15 cellular contexts compared by ENCODE assay signal in genomic region chr5:140827704-140828401, GRCh38. TPM values are rescaled to one million over a fixed set of nuclear protein-coding genes. Genes with fewer than 3 reads are reported as not detected.
DNase-seq lines count a peak whose midpoint lies in the region; ATAC-seq, FAIRE-seq and TF ChIP-seq lines count a peak whose summit lies in the region.
"Had no signal": no experiment of that assay in that cellular context is flagged by ENCODE, and none has a peak within 500 bp of the region (broad histone marks: within the 10 kb centered on the region; RNA-seq: fewer than 3 reads in every experiment).

Gene PCDHA6 (plus strand): TSS chr5:140827960. CDS start chr5:140828092, 132 bp downstream.

- no TSS peak for BruUV-seq in K562 (replicated peaks; lab: Mats Ljungman, UMichigan)

- peaks cover 17% of the 10 kb centered on the region for H3K9me3 Mint-ChIP-seq in activated CD4-positive, alpha-beta memory T cell treated with anti-CD3 and anti-CD28 coated beads, Interleukin-2, amount 10 ng/mL, durations not matched to agents 7 days and 5 days

- no peak for TF ChIP-seq RAD21 in K562 (CRISPR knock-in tag; conservative IDR thresholded peaks at IDR 0.05 in 1 of 2, IDR thresholded peaks at IDR 0.05 in 1 of 2)

- H3K27ac Mint-ChIP-seq in activated CD4-positive, alpha-beta memory T cell treated with anti-CD3 and anti-CD28 coated beads, Interleukin-2, amount 10 ng/mL, durations not matched to agents 7 days and 5 days, result no peak within 1 kb of the TSS
- H3K27ac Mint-ChIP-seq: activated CD4-positive, alpha-beta T cell treated with anti-CD3 and anti-CD28 coated beads, Interleukin-2, amount 10 ng/mL, durations not matched to agents 24 days and 14 days; memory B cell had no signal

- TF ChIP-seq CTCF in LNCAP (IDR thresholded peaks at IDR 0.05) (peak; percentile 21; the same call in 1 of the 2 replicates), K562 (IDR thresholded peaks at IDR 0.05 in 2 of 3, conservative IDR thresholded peaks at IDR 0.05 in 1 of 3; ENCODE audit: insufficient read depth in 2 of 3, low read depth in 1 of 3, low read length in 3 of 3) (peak; percentile 13 to 28 (median 19); a peak in 2 of 6 replicates), GM20000 (IDR thresholded peaks at IDR 0.05; ENCODE audit: extremely low read depth, missing control alignments) (no peak)

- H3K27me3 ChIP-seq in K562 (ENCODE audit: control insufficient read depth in 2 of 2, insufficient read depth in 2 of 2, low read length in 2 of 2) (no peaks in the 10 kb centered on the region), subcutaneous abdominal adipose tissue (ENCODE audit: control insufficient read depth in 5 of 5, insufficient read depth in 4 of 5, low read length in 5 of 5) (peaks cover 0 to 19% (median 3%) of the 10 kb centered on the region in 5 donors)

- POLR2A ChIA-PET in K562 (lab: Yijun Ruan, JAX), result no interaction called here
- POLR2A ChIA-PET in activated CD4-positive, alpha-beta memory T cell treated with anti-CD3 and anti-CD28 coated beads, Interleukin-2, amount 10 ng/mL, durations not matched to agents 7 days and 5 days (lab: Charles Lee), result no interaction called here

- no peaks in the 10 kb centered on the region for H3K79me2 ChIP-seq in K562 (ENCODE audit: control insufficient read depth, insufficient read depth, low read length)

- H3K36me3 ChIP-seq in K562 (ENCODE audit: control insufficient read depth, insufficient read depth, low read length) (no peaks in the 10 kb centered on the region), subcutaneous abdominal adipose tissue (ENCODE audit: control insufficient read depth in 5 of 5, insufficient read depth in 5 of 5, low read length in 5 of 5) (no peaks in the 10 kb centered on the region)

- no peaks in the 10 kb centered on the region for H3K9me1 ChIP-seq in K562 (ENCODE audit: control insufficient read depth, insufficient read depth, low read length)

- H3K4me3 ChIP-seq in K562, result no peak within 1 kb of the TSS
- peak within 1 kb of the TSS; percentile 46 for H3K4me3 ChIP-seq in iPS-11a (ENCODE audit: low read depth, low read length)
- peak within 1 kb of the TSS in 4 of 5 donors; percentile 5 to 48 (median 39) for H3K4me3 ChIP-seq in subcutaneous abdominal adipose tissue (ENCODE audit: low read depth in 1 of 5, low read length in 5 of 5)
- H3K4me3 ChIP-seq: GM12878 had no signal

- no peaks in the 10 kb centered on the region for H4K20me1 ChIP-seq in K562 (replicated peaks; ENCODE audit: control insufficient read depth, insufficient read depth, low read length)

- TF ChIP-seq POLR2A in K562 (conservative IDR thresholded peaks at IDR 0.05), result no peak

- 7% methylated on average over 28 of the region's 34 CpGs for WGBS in K562 (ENCODE audit: insufficient coverage, low coverage, missing lambda C conversion rate)

- H3K27ac ChIP-seq in K562 (ENCODE audit: extremely low read depth, low read depth, low read length) (no peak within 1 kb of the TSS), subcutaneous abdominal adipose tissue (ENCODE audit: low read depth, low read length) (no peak within 1 kb of the TSS)

- no peak for TF ChIP-seq EP300 in K562 (IDR thresholded peaks at IDR 0.05; ENCODE audit: low read length)

- H2AFZ ChIP-seq in K562 (ENCODE audit: low read depth, low read length), result no peak within 1 kb of the TSS

- no peaks in the 10 kb centered on the region for H3K4me1 Mint-ChIP-seq in activated CD4-positive, alpha-beta memory T cell treated with anti-CD3 and anti-CD28 coated beads, Interleukin-2, amount 10 ng/mL, durations not matched to agents 7 days and 5 days
- H3K4me1 Mint-ChIP-seq: activated CD4-positive, alpha-beta T cell treated with anti-CD3 and anti-CD28 coated beads, Interleukin-2, amount 10 ng/mL, durations not matched to agents 24 days and 14 days; memory B cell had no signal

- intact Hi-C loops in K562 (cut with micrococcal nuclease), result loop anchor here (5.0 kb wide), 1 partner anchor 214 kb away; no protein-coding TSS in a partner anchor

- H3K36me3 Mint-ChIP-seq in activated CD4-positive, alpha-beta memory T cell treated with anti-CD3 and anti-CD28 coated beads, Interleukin-2, amount 10 ng/mL, durations not matched to agents 7 days and 5 days (ENCODE audit: low read depth), result peaks cover 8% of the 10 kb centered on the region
- H3K36me3 Mint-ChIP-seq: memory B cell had no signal

- no peak for FAIRE-seq in K562 (lab: Jason Lieb, UNC)
- FAIRE-seq: GM12878 had no signal

- in situ Hi-C loops in K562 (cut with MboI), result no loop called here

- no peak within 1 kb of the TSS for H3K4me2 ChIP-seq in K562 (ENCODE audit: insufficient read depth, low read length)

- DNase-seq in K562 (ENCODE audit: extremely low read depth in 1 of 4, low spot score in 3 of 4) (peak in 1 of 4 experiments; percentile 11), GM20000 (ENCODE audit: low spot score) (no peak)
- DNase-seq in stimulated activated CD4-positive, alpha-beta T cell treated with anti-CD3 and anti-CD28 coated beads, Interleukin-12 subunit alpha, Interleukin-12 subunit beta, amount 100 ng/mL, for 4 hours, result no peak
- no peak for DNase-seq in activated naive CD4-positive, alpha-beta T cell (lab: John Stamatoyannopoulos, UW)
- no peak for DNase-seq in activated CD4-positive, alpha-beta memory T cell treated with anti-CD3 and anti-CD28 coated beads, Interleukin-2, amount 10 ng/mL, durations not matched to agents 7 days and 5 days
- DNase-seq: activated CD4-positive, alpha-beta T cell treated with anti-CD3 and anti-CD28 coated beads, Interleukin-2, amount 10 ng/mL, durations not matched to agents 24 days and 14 days; activated effector memory CD4-positive, alpha-beta T cell treated with anti-CD3 and anti-CD28 coated beads, Interleukin-2, amount 50 U/mL, for 16 hours; Calu3; NK-92 treated with Interleukin-12 subunit alpha and Interleukin-12 subunit beta, amount 100 ng/mL, for 24 hours had no signal

- no peak within 1 kb of the TSS for H3K4me3 Mint-ChIP-seq in activated CD4-positive, alpha-beta memory T cell treated with anti-CD3 and anti-CD28 coated beads, Interleukin-2, amount 10 ng/mL, durations not matched to agents 7 days and 5 days
- H3K4me3 Mint-ChIP-seq: activated CD4-positive, alpha-beta T cell treated with anti-CD3 and anti-CD28 coated beads, Interleukin-2, amount 10 ng/mL, durations not matched to agents 24 days and 14 days; memory B cell had no signal

- CTCF ChIA-PET in K562 (lab: Yijun Ruan, JAX; ENCODE audit: low intra/inter-chr PET ratio), result no interaction called here
- CTCF ChIA-PET in activated CD4-positive, alpha-beta memory T cell treated with anti-CD3 and anti-CD28 coated beads, Interleukin-2, amount 10 ng/mL, durations not matched to agents 7 days and 5 days (lab: Charles Lee), result no interaction called here

- no peaks in the 10 kb centered on the region for H3K9me3 ChIP-seq in K562 (replicated peaks; ENCODE audit: control insufficient read depth, insufficient read depth, low read depth, low read length)
- peaks cover 2 to 34% (median 22%) of the 10 kb centered on the region in 5 donors for H3K9me3 ChIP-seq in subcutaneous abdominal adipose tissue (ENCODE audit: control insufficient read depth in 5 of 5, low read length in 5 of 5)

- peaks cover 0 to 20% of the 10 kb centered on the region in 2 experiments; a peak in 2 of 5 replicates for H3K4me1 ChIP-seq in K562 (replicated peaks in 1 of 2; ENCODE audit: control insufficient read depth in 2 of 2, insufficient read depth in 2 of 2, low read length in 2 of 2)
- no peaks in the 10 kb centered on the region for H3K4me1 ChIP-seq in subcutaneous abdominal adipose tissue (ENCODE audit: control insufficient read depth in 5 of 5, insufficient read depth in 5 of 5, low read length in 5 of 5)

- H3K27me3 Mint-ChIP-seq in activated CD4-positive, alpha-beta memory T cell treated with anti-CD3 and anti-CD28 coated beads, Interleukin-2, amount 10 ng/mL, durations not matched to agents 7 days and 5 days, result peaks cover 4% of the 10 kb centered on the region
- H3K27me3 Mint-ChIP-seq: activated CD4-positive, alpha-beta T cell treated with anti-CD3 and anti-CD28 coated beads, Interleukin-2, amount 10 ng/mL, durations not matched to agents 24 days and 14 days had no signal

- no peak within 1 kb of the TSS for H3K9ac ChIP-seq in K562 (ENCODE audit: insufficient read depth in 1 of 2, low read depth in 2 of 2, low read length in 2 of 2)
- no peak within 1 kb of the TSS for H3K9ac ChIP-seq in subcutaneous abdominal adipose tissue (ENCODE audit: low read length in 5 of 5)

- no peak for ATAC-seq in K562
- ATAC-seq: GM12878 had no signal

TF ChIP-seq in K562, 482 proteins besides CTCF, POLR2A, EP300 and RAD21 (continues in another document):
- TF ChIP-seq CBX8 (IDR thresholded peaks at IDR 0.05; ENCODE audit: borderline replicate concordance, extremely low read depth, low read depth, low read length, poor library complexity, severe bottlenecking) (no peak), SMAD2 (IDR thresholded peaks at IDR 0.05; ENCODE audit: low read depth, low read length) (no peak), GTF2E2 (tag; IDR thresholded peaks at IDR 0.05) (no peak), PHF20 (IDR thresholded peaks at IDR 0.05; ENCODE audit: partially characterized antibody) (no peak)
- TF ChIP-seq, protein P1, sequence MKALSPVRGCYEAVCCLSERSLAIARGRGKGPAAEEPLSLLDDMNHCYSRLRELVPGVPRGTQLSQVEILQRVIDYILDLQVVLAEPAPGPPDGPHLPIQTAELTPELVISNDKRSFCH (CRISPR knock-in tag; IDR thresholded peaks at IDR 0.05), result no peak
- TF ChIP-seq, protein P1 (tag; IDR thresholded peaks at IDR 0.05), result no peak

RNA-seq across cellular contexts. Expression of gene PCDHA6, which starts in this region (rescaled TPM):
- 0.12 TPM in 1 of 2 replicates, not detected in the other for total RNA-seq in K562 (2011; cell fraction: chromatin; rRNA removed; ENCODE audit: low replicate concordance)
- not detected in 2 replicates for total RNA-seq in K562 (2011; cell fraction: nucleolus; rRNA removed)
- not detected in 2 replicates for total RNA-seq in K562 (2011; cell fraction: nucleoplasm; rRNA removed)
- total RNA-seq in K562 (2014; rRNA removed) (not detected in 2 replicates), K562 (2014; rRNA removed; fragmentation: Illumina TruSeq; extraction: Trizol) (not detected in 2 replicates), K562 (2015; rRNA removed; fragmentation: Illumina TruSeq; extraction: Trizol) (not detected in 2 replicates), K562 (2021) (not detected in 2 replicates)
- polyA plus RNA-seq in K562 (2011; rRNA removed) (not detected in 2 replicates), K562 (2014; fragmentation: Illumina TruSeq; extraction: Trizol) (not detected in 2 replicates), K562 (2014; fragmentation: Nextera tagmentation; extraction: Ambion mirVana) (not detected), K562 (2014; rRNA removed) (not detected in 2 replicates)
- polyA plus RNA-seq in K562 (2011; cell fraction: cytosol; rRNA removed), result not detected in 2 replicates
- not detected in 2 replicates for polyA plus RNA-seq in K562 (2011; cell fraction: nucleus; rRNA removed)
- not detected in 2 replicates for polyA plus RNA-seq in K562 (2012)
- polyA minus RNA-seq in K562 (2011; rRNA and poly(A)+ RNA removed), result not detected in 2 replicates
- not detected in 2 replicates for polyA minus RNA-seq in K562 (2011; cell fraction: cytosol; rRNA and poly(A)+ RNA removed)
- polyA minus RNA-seq in K562 (2011; cell fraction: nucleus; rRNA and poly(A)+ RNA removed), result not detected in 2 replicates
- not detected for total RNA-seq in activated CD4-positive, alpha-beta memory T cell treated with anti-CD3 and anti-CD28 coated beads, Interleukin-2, amount 10 ng/mL, durations not matched to agents 7 days and 5 days
- total RNA-seq: activated CD4-positive, alpha-beta T cell treated with anti-CD3 and anti-CD28 coated beads, Interleukin-2, amount 10 ng/mL, durations not matched to agents 24 days and 14 days; dermis microvascular lymphatic vessel endothelial cell; GM12878 had no signal
